ENCODE assay signal across 19 cellular contexts in the genomic region with DNA sequence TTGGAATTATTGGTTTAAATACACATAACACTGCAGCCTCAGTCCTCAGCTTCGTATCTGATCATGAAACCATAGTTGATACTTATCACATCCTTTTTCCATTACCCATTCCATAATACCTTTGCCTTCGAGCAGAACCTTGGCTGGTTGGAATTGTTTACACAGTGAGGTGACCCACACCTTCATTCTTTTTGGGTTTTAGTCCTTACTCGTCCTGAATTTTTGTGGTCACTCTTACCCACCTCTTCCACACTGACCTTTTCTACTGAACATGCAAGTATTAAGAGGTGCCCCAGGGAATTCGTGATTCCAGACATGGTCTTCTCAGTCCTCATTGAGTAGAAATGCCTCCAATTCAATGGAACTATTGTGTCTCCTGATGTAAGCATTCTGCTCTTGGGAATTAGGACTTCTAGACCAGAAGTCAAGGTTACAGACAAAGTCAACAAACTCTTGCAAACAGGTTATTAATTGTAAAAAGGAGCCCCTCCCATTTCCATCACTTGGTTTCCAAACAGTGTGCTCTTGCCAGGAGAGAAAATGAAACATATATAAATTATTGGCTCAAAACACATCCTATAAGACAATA. TPM values are rescaled to one million over a fixed set of nuclear protein-coding genes. Genes with fewer than 3 reads are reported as not detected.
"Had no signal": no experiment of that assay in that cellular context is flagged by ENCODE, and none has a peak within 500 bp of the region (broad histone marks: within the 10 kb centered on the region; RNA-seq: fewer than 3 reads in every experiment).

No MANE protein-coding gene starts in this region.

- H3K4me3 ChIP-seq: esophagus muscularis mucosa, spleen, suprapubic skin, tibial artery had no signal

- DNase-seq: activated CD4-positive, alpha-beta T cell treated with anti-CD3 and anti-CD28 coated beads for 48 hours; activated CD4-positive, alpha-beta T cell treated with anti-CD3 and anti-CD28 coated beads, Interleukin-2, amount 50 U/mL, for 48 hours; activated CD8-positive, alpha-beta memory T cell treated with anti-CD3 and anti-CD28 coated beads for 24 hours; activated effector memory CD4-positive, alpha-beta T cell treated with Interleukin-2 at 50 U/mL for 16 hours; activated naive CD4-positive, alpha-beta T cell treated with Interleukin-2 at 50 U/mL for 16 hours; activated naive CD8-positive, alpha-beta T cell treated with anti-CD3 and anti-CD28 coated beads, Interleukin-2, amount 10 ng/mL, durations not matched to agents 7 days and 5 days; glutamatergic neuron; naive thymus-derived CD8-positive, alpha-beta T cell; occipital lobe; right cardiac atrium; spleen; stimulated activated naive CD4-positive, alpha-beta T cell; T-helper 9 cell; tibial artery had no signal

- ATAC-seq: activated CD4-positive, CD25-positive, alpha-beta regulatory T cell treated with anti-CD3 and anti-CD28 coated beads, Interleukin-2, amount 50 U/mL, for 24 hours; naive thymus-derived CD8-positive, alpha-beta T cell had no signal

- H3K27ac ChIP-seq: brain microvascular endothelial cell, esophagus muscularis mucosa, spleen, suprapubic skin, tibial artery, VCaP had no signal

- H3K4me1 ChIP-seq: esophagus muscularis mucosa, spleen, suprapubic skin, tibial artery had no signal

- H3K36me3 ChIP-seq: brain microvascular endothelial cell, esophagus muscularis mucosa, spleen, suprapubic skin, tibial artery had no signal

- H3K9me3 ChIP-seq: suprapubic skin, tibial artery had no signal

- H3K27me3 ChIP-seq: brain microvascular endothelial cell, esophagus muscularis mucosa, suprapubic skin, tibial artery had no signal

RNA-seq across cellular contexts. Expression of a gene that starts 37.7 kb away (rescaled TPM):
- polyA plus RNA-seq: naive thymus-derived CD8-positive, alpha-beta T cell; right cardiac atrium had no signal
